8 cellular contexts compared by ENCODE assay signal in the genomic region with DNA sequence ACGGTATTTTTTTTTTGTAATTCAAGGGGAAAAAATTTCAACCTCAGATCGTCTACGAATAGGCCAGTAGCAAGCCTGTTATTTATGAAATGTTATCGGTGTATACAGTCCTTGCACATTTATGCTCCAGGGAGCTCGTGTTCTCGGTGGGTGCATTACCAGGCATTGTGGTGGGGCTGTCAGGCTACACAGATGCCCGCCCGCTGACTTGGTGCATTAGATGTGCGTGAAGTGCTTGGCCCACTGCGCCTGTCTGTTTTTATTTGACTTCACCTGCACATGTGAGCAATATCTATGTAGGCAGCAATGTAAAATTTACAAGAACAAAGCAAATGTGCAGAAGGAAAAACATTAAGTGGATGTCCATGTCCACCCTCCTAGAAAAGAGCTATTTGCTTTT. TPM values are rescaled to one million over a fixed set of nuclear protein-coding genes. Genes with fewer than 3 reads are reported as not detected.
DNase-seq lines count a peak whose midpoint lies in the region; ATAC-seq and TF ChIP-seq lines count a peak whose summit lies in the region.
"Had no signal": no experiment of that assay in that cellular context is flagged by ENCODE, and none has a peak within 500 bp of the region (broad histone marks: within the 10 kb centered on the region; RNA-seq: fewer than 3 reads in every experiment).

No MANE protein-coding gene starts in this region.

- no peak for TF ChIP-seq POLR2A in IMR-90 (IDR thresholded peaks at IDR 0.05; ENCODE audit: low read depth, low read length)
- no peak for TF ChIP-seq POLR2A in erythroblast (IDR thresholded peaks at IDR 0.05; ENCODE audit: low read length)

- no peaks in the 10 kb centered on the region for H3K27me3 ChIP-seq in IMR-90 (ENCODE audit: control insufficient read depth, insufficient read depth, low read length)

- peak overlapping the region; percentile 78 for H3K4me2 ChIP-seq in IMR-90 (ENCODE audit: low read depth, low read length)

- peaks cover 11% of the 10 kb centered on the region for H3K9me1 ChIP-seq in IMR-90 (ENCODE audit: insufficient read depth, low read length)

- no peaks in the 10 kb centered on the region for H3K9me3 Mint-ChIP-seq in activated T-helper 1 cell treated with anti-CD3 and anti-CD28 coated beads, Interleukin-12 subunit alpha, Interleukin-12 subunit beta, Interleukin-2, Interleukin-4 antibody, amounts not matched to agents 30 ng/mL and 10 ng/mL and 1 ng/mL, durations not matched to agents 14 hours and 24 hours and 36 hours
- peaks cover 0 to 2% (median 0%) of the 10 kb centered on the region in 6 donors for H3K9me3 Mint-ChIP-seq in immature natural killer cell
- H3K9me3 Mint-ChIP-seq in stimulated activated memory B cell treated with anti-CD40 and anti-IgM and Interleukin-4, amounts not matched to agents 10 μg/mL and 1 μg/mL and 100 μg/mL, for 72 hours, result peaks cover 6% of the 10 kb centered on the region

- POLR2A ChIA-PET in IMR-90 (lab: Charles Lee; ENCODE audit: unreplicated experiment), result interaction anchor here (1.0 kb wide), 1 partner anchor 61 kb away, joined by 7 read pairs; no protein-coding TSS in a partner anchor

- H3K4me1 ChIP-seq in IMR-90 (ENCODE audit: control insufficient read depth, insufficient read depth, low read length), result peaks cover 15% of the 10 kb centered on the region

- H3K36me3 Mint-ChIP-seq in activated T-helper 1 cell treated with anti-CD3 and anti-CD28 coated beads, Interleukin-12 subunit alpha, Interleukin-12 subunit beta, Interleukin-2, Interleukin-4 antibody, amounts not matched to agents 30 ng/mL and 10 ng/mL and 1 ng/mL, durations not matched to agents 14 hours and 24 hours and 36 hours (ENCODE audit: low read depth), result peaks cover 13% of the 10 kb centered on the region
- no peaks in the 10 kb centered on the region for H3K36me3 Mint-ChIP-seq in immature natural killer cell
- peaks cover 31% of the 10 kb centered on the region for H3K36me3 Mint-ChIP-seq in stimulated activated memory B cell treated with anti-CD40 and anti-IgM and Interleukin-4, amounts not matched to agents 10 μg/mL and 1 μg/mL and 100 μg/mL, for 72 hours

- no peak overlapping the region for H4K5ac ChIP-seq in IMR-90 (ENCODE audit: low read depth, low read length)

- peak overlapping the region; percentile 99 for H3K4me3 Mint-ChIP-seq in activated T-helper 1 cell treated with anti-CD3 and anti-CD28 coated beads, Interleukin-12 subunit alpha, Interleukin-12 subunit beta, Interleukin-2, Interleukin-4 antibody, amounts not matched to agents 30 ng/mL and 10 ng/mL and 1 ng/mL, durations not matched to agents 14 hours and 24 hours and 36 hours
- H3K4me3 Mint-ChIP-seq in immature natural killer cell, result peak overlapping the region; percentile 91 to 98 (median 94)
- peak overlapping the region; percentile 83 for H3K4me3 Mint-ChIP-seq in stimulated activated memory B cell treated with anti-CD40 and anti-IgM and Interleukin-4, amounts not matched to agents 10 μg/mL and 1 μg/mL and 100 μg/mL, for 72 hours

- dilution Hi-C loops in IMR-90 (cut with HindIII; ENCODE audit: low sequenced_read_pairs, unreplicated experiment), result no loop called here

- H3K36me3 ChIP-seq in IMR-90 (ENCODE audit: control insufficient read depth, insufficient read depth, low read length), result peaks cover 11% of the 10 kb centered on the region

- peaks cover 25 to 63% of the 10 kb centered on the region in 2 experiments for H3K79me1 ChIP-seq in IMR-90 (ENCODE audit: low read depth in 1 of 2, low read length in 2 of 2)

- H2AFZ ChIP-seq in IMR-90 (replicated peaks; ENCODE audit: low read length, poor library complexity), result no peak overlapping the region

- H4K8ac ChIP-seq in IMR-90 (ENCODE audit: low read depth in 2 of 2, low read length in 2 of 2), result peak overlapping the region in 1 of 2 experiments; percentile 47; a peak in 2 of 4 replicates

- H2BK15ac ChIP-seq in IMR-90 (ENCODE audit: low read depth, low read length), result peak overlapping the region; percentile 30; the same call in 2 of the 3 replicates

- peak overlapping the region; percentile 99 for H3K27ac Mint-ChIP-seq in activated T-helper 1 cell treated with anti-CD3 and anti-CD28 coated beads, Interleukin-12 subunit alpha, Interleukin-12 subunit beta, Interleukin-2, Interleukin-4 antibody, amounts not matched to agents 30 ng/mL and 10 ng/mL and 1 ng/mL, durations not matched to agents 14 hours and 24 hours and 36 hours
- H3K27ac Mint-ChIP-seq in immature natural killer cell, result peak overlapping the region; percentile 94 to 99 (median 97)
- peak overlapping the region; percentile 91 for H3K27ac Mint-ChIP-seq in stimulated activated memory B cell treated with anti-CD40 and anti-IgM and Interleukin-4, amounts not matched to agents 10 μg/mL and 1 μg/mL and 100 μg/mL, for 72 hours

- H4K20me1 ChIP-seq in IMR-90 (ENCODE audit: insufficient read depth, low read length), result peaks cover 53% of the 10 kb centered on the region

- H2BK120ac ChIP-seq in IMR-90 (ENCODE audit: low read depth, low read length), result peak overlapping the region; percentile 45; the same call in 1 of the 2 replicates

- H3K27me3 Mint-ChIP-seq in activated T-helper 1 cell treated with anti-CD3 and anti-CD28 coated beads, Interleukin-12 subunit alpha, Interleukin-12 subunit beta, Interleukin-2, Interleukin-4 antibody, amounts not matched to agents 30 ng/mL and 10 ng/mL and 1 ng/mL, durations not matched to agents 14 hours and 24 hours and 36 hours (ENCODE audit: insufficient read depth), result peaks cover 2% of the 10 kb centered on the region
- peaks cover 0 to 7% (median 4%) of the 10 kb centered on the region in 3 donors for H3K27me3 Mint-ChIP-seq in immature natural killer cell (ENCODE audit: low read depth in 3 of 3)
- H3K27me3 Mint-ChIP-seq in stimulated activated memory B cell treated with anti-CD40 and anti-IgM and Interleukin-4, amounts not matched to agents 10 μg/mL and 1 μg/mL and 100 μg/mL, for 72 hours, result no peaks in the 10 kb centered on the region

- BruUV-seq in IMR-90 (replicated peaks; lab: Mats Ljungman, UMichigan), result no TSS peak

- peaks cover 34% of the 10 kb centered on the region for H3K4me1 Mint-ChIP-seq in activated T-helper 1 cell treated with anti-CD3 and anti-CD28 coated beads, Interleukin-12 subunit alpha, Interleukin-12 subunit beta, Interleukin-2, Interleukin-4 antibody, amounts not matched to agents 30 ng/mL and 10 ng/mL and 1 ng/mL, durations not matched to agents 14 hours and 24 hours and 36 hours (ENCODE audit: low read depth)
- H3K4me1 Mint-ChIP-seq in immature natural killer cell, result peaks cover 56 to 60% of the 10 kb centered on the region in 2 donors
- H3K4me1 Mint-ChIP-seq in stimulated activated memory B cell treated with anti-CD40 and anti-IgM and Interleukin-4, amounts not matched to agents 10 μg/mL and 1 μg/mL and 100 μg/mL, for 72 hours, result peaks cover 70% of the 10 kb centered on the region

- CTCF ChIA-PET in IMR-90 (lab: Yijun Ruan, JAX), result interaction anchor here (0.6 kb wide), 1 partner anchor 18 kb away, joined by 3 read pairs; no protein-coding TSS in a partner anchor

- peak overlapping the region; percentile 64 for H2BK5ac ChIP-seq in IMR-90 (ENCODE audit: low read depth, low read length, poor library complexity, severe bottlenecking)

- H3K23ac ChIP-seq in IMR-90 (ENCODE audit: low read depth, low read length), result peak overlapping the region; percentile 18; the same call in 1 of the 2 replicates

- H2BK20ac ChIP-seq in IMR-90 (ENCODE audit: low read depth, low read length), result no peak overlapping the region

- H3K4me3 ChIP-seq in IMR-90 (ENCODE audit: insufficient read depth, low read depth, low read length), result peak overlapping the region; percentile 91; the same call in 1 of the 2 replicates

- peak overlapping the region; percentile 63 for H3K27ac ChIP-seq in IMR-90 (ENCODE audit: insufficient read depth, low read length)

- no peaks in the 10 kb centered on the region for H3K9me3 ChIP-seq in IMR-90 (ENCODE audit: control insufficient read depth, insufficient read depth, low read length)

- ATAC-seq in IMR-90 (ENCODE audit: low read depth), result no peak
- ATAC-seq in stimulated activated memory B cell treated with anti-CD40 and anti-IgM and Interleukin-4, amounts not matched to agents 10 μg/mL and 1 μg/mL and 100 μg/mL, for 72 hours, result no peak
- no peak for ATAC-seq in HG03095 (IDR thresholded peaks at IDR 0.05; ENCODE audit: unreplicated experiment)

- TF ChIP-seq CTCF in IMR-90 (conservative IDR thresholded peaks at IDR 0.05; ENCODE audit: low read depth, low read length), result no peak

- peak overlapping the region; percentile 64 for H2AK5ac ChIP-seq in IMR-90 (ENCODE audit: low read depth, low read length)

- peak overlapping the region; percentile 30 for H3K9ac ChIP-seq in IMR-90 (ENCODE audit: low read depth, low read length)

- in situ Hi-C loops in IMR-90 (cut with MboI; ENCODE audit: low sequenced_read_pairs), result no loop called here

- H3K4ac ChIP-seq in IMR-90 (ENCODE audit: low read depth, low read length), result peak overlapping the region; percentile 46; the same call in 1 of the 2 replicates

- 92% methylated on average over 4 of the region's 10 CpGs; no CpG with 5 or more reads in 1 of the 2 experiments for WGBS in IMR-90 (ENCODE audit: extremely low coverage in 2 of 2, insufficient read length in 1 of 2), 2 experiments

- H2AK9ac ChIP-seq in IMR-90 (replicated peaks; ENCODE audit: low read depth, low read length, poor library complexity), result no peak overlapping the region

- 0 out of 2 replicates have a peak overlapping the region, but pooled peaks have one; percentile 28 for H3K14ac ChIP-seq in IMR-90 (replicated peaks; ENCODE audit: low read depth, low read length)

- H3K18ac ChIP-seq in IMR-90 (ENCODE audit: low read depth, low read length), result no peak overlapping the region

- intact Hi-C loops in IMR-90 (cut with micrococcal nuclease), result loop anchor here (1.0 to 2.0 kb wide), 2 partner anchors 44 to 60 kb away; no protein-coding TSS in a partner anchor
- intact Hi-C loops in activated T-helper 1 cell treated with anti-CD3 and anti-CD28 coated beads, Interleukin-12 subunit alpha, Interleukin-12 subunit beta, Interleukin-2, Interleukin-4 antibody, amounts not matched to agents 30 ng/mL and 10 ng/mL and 1 ng/mL, durations not matched to agents 14 hours and 24 hours and 36 hours (cut with micrococcal nuclease), result loop anchor here (1.0 to 5.0 kb wide), 6 partner anchors 40 to 362 kb away; a partner anchor contains a TSS

- no peak for TF ChIP-seq RAD21 in IMR-90 (IDR thresholded peaks at IDR 0.05; ENCODE audit: low read length)

- H3K56ac ChIP-seq in IMR-90 (ENCODE audit: extremely low read depth, insufficient read depth, low read length), result 0 out of 2 replicates have a peak overlapping the region, but pooled peaks have one; percentile 25

- DNase-seq in IMR-90 (no peak), immature natural killer cell (no peak), erythroblast (lab: John Stamatoyannopoulos, UW) (no peak)
- no peak for DNase-seq in activated T-helper 1 cell treated with anti-CD3 and anti-CD28 coated beads, Interleukin-12 subunit alpha, Interleukin-12 subunit beta, Interleukin-2, Interleukin-4 antibody, amounts not matched to agents 30 ng/mL and 10 ng/mL and 1 ng/mL, durations not matched to agents 14 hours and 24 hours and 36 hours (ENCODE audit: low spot score)
- no peak for DNase-seq in stimulated activated CD4-positive, alpha-beta T cell treated with anti-CD3 and anti-CD28 coated beads, Interleukin-15, amount 100 ng/mL, for 24 hours
- DNase-seq: T1000 had no signal

- 0 out of 2 replicates have a peak overlapping the region, but pooled peaks have one; percentile 23 for H4K91ac ChIP-seq in IMR-90 (ENCODE audit: insufficient read depth, low read depth, low read length)

RNA-seq across cellular contexts. Expression of a gene that starts 2.7 kb away (rescaled TPM):
- total RNA-seq in IMR-90 (2012; rRNA removed), result 4.3 and 5.0 TPM in 2 replicates
- polyA plus RNA-seq in IMR-90 (2012; rRNA removed) (8.8 TPM in 2 replicates), immature natural killer cell (1 to 10 TPM; 1.1 to 3.4 (median 1.5) TPM)
- 6.7 and 6.8 TPM in 2 replicates for polyA plus RNA-seq in IMR-90 (2012; cell fraction: cytosol; rRNA removed)
- polyA plus RNA-seq in IMR-90 (2012; cell fraction: nucleus; rRNA removed; ENCODE audit: low replicate concordance), result 18.7 and 30.1 TPM in 2 replicates
- total RNA-seq in activated T-helper 1 cell treated with anti-CD3 and anti-CD28 coated beads, Interleukin-12 subunit alpha, Interleukin-12 subunit beta, Interleukin-2, Interleukin-4 antibody, amounts not matched to agents 30 ng/mL and 10 ng/mL and 1 ng/mL, durations not matched to agents 14 hours and 24 hours and 36 hours, result 37.7 and 37.9 TPM in 2 replicates
